Comparison of ENCODE assay signal across 1 cellular context in the genomic region with DNA sequence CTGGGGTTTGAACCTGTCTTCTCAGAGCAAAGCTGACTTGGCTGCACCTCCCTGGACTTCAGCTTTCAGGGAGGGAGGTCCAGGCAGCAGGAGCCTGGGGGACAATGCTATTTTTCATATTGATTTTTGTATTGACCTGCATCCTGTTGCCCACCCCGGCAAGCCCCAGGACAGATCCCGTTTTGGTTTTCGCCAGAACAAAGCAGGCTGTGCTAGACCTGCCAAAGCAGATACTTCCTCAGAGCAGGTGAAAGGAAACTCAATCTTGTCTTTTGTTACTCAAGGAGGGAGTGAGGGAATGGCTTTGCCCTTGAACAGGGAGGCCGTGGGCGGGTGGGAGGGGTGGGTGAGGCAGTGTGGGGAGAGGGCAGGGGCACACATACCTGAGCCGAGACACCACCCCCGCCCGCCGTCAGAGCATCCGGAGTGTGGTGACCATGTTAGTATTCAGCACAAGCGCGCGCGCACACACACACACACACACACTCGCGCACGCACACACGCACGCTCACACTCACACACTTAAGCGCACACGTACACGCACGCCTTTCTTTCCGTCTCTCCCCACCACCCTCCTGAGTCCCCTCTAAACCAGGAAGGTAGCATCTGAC.
A peak's percentile ranks its signal among the peaks of the same experiment; 100 is the strongest.
TF ChIP-seq lines count a peak whose summit lies in the region.

No MANE protein-coding gene starts in this region.

TF ChIP-seq in H1, 55 proteins besides CTCF, POLR2A, EP300 and RAD21:
- TF ChIP-seq, protein P1, sequence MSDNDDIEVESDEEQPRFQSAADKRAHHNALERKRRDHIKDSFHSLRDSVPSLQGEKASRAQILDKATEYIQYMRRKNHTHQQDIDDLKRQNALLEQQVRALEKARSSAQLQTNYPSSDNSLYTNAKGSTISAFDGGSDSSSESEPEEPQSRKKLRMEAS (IDR thresholded peaks at IDR 0.05): 0 out of 2 replicates have a peak, but pooled peaks have one; percentile 37
- no peak for TF ChIP-seq TEAD4 (IDR thresholded peaks at IDR 0.05; ENCODE audit: low read depth, low read length)
